In the genomic region with DNA sequence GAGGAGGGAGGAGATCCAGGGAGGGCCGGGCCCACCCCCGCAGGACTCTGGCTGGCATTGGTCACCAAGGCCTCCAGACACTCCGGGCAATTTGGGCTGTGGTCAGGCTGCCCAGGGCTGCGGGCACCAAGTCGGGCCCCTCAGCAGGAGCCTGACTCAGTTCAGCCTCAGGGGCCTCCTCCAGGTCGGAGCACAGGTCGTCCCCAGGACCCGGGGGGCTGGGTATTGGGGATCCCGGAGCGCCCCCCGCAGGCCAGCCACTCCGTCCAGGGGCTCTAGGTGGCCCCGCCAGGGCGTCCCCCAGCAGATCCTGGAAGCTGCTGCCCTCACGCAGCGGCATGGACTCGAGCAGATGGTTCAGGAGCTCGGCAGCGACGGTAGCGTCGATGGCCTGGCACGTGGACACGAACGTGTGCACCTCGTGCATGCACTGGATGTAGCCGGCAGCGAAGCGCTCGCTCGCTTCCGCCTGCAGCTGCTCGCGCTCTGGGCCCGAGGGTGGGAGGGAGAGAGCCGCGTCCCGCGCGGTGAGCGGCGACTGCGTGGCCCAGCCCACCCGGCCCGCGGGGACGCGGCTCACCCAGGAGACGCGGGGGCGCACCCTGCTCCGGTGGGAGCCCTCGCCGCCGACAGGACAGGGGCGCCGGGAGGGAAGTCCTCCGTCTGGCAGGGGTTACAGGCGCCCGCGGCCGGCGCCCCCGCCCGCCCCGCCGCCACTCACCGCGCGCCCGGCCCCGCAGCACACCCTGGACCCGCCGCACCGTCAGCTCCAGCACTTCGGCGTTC, we compare ENCODE assay signal across 1 cellular context.
TF ChIP-seq lines count a peak whose summit lies in the region.

No MANE protein-coding gene starts in this region.

TF ChIP-seq in K562, 482 proteins besides CTCF, POLR2A, EP300 and RAD21 (continued from another document and continues in another):
- TF ChIP-seq, protein P1, sequence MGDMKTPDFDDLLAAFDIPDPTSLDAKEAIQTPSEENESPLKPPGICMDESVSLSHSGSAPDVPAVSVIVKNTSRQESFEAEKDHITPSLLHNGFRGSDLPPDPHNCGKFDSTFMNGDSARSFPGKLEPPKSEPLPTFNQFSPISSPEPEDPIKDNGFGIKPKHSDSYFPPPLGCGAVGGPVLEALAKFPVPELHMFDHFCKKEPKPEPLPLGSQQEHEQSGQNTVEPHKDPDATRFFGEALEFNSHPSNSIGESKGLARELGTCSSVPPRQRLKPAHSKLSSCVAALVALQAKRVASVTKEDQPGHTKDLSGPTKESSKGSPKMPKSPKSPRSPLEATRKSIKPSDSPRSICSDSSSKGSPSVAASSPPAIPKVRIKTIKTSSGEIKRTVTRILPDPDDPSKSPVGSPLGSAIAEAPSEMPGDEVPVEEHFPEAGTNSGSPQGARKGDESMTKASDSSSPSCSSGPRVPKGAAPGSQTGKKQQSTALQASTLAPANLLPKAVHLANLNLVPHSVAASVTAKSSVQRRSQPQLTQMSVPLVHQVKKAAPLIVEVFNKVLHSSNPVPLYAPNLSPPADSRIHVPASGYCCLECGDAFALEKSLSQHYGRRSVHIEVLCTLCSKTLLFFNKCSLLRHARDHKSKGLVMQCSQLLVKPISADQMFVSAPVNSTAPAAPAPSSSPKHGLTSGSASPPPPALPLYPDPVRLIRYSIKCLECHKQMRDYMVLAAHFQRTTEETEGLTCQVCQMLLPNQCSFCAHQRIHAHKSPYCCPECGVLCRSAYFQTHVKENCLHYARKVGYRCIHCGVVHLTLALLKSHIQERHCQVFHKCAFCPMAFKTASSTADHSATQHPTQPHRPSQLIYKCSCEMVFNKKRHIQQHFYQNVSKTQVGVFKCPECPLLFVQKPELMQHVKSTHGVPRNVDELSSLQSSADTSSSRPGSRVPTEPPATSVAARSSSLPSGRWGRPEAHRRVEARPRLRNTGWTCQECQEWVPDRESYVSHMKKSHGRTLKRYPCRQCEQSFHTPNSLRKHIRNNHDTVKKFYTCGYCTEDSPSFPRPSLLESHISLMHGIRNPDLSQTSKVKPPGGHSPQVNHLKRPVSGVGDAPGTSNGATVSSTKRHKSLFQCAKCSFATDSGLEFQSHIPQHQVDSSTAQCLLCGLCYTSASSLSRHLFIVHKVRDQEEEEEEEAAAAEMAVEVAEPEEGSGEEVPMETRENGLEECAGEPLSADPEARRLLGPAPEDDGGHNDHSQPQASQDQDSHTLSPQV (IDR thresholded peaks at IDR 0.05): peak; percentile 97
- no peak for TF ChIP-seq MTA2 (IDR thresholded peaks at IDR 0.05; ENCODE audit: low read depth)
- no peak for TF ChIP-seq ZNF551 (CRISPR knock-in tag; IDR thresholded peaks at IDR 0.05)
- TF ChIP-seq, protein P2, sequence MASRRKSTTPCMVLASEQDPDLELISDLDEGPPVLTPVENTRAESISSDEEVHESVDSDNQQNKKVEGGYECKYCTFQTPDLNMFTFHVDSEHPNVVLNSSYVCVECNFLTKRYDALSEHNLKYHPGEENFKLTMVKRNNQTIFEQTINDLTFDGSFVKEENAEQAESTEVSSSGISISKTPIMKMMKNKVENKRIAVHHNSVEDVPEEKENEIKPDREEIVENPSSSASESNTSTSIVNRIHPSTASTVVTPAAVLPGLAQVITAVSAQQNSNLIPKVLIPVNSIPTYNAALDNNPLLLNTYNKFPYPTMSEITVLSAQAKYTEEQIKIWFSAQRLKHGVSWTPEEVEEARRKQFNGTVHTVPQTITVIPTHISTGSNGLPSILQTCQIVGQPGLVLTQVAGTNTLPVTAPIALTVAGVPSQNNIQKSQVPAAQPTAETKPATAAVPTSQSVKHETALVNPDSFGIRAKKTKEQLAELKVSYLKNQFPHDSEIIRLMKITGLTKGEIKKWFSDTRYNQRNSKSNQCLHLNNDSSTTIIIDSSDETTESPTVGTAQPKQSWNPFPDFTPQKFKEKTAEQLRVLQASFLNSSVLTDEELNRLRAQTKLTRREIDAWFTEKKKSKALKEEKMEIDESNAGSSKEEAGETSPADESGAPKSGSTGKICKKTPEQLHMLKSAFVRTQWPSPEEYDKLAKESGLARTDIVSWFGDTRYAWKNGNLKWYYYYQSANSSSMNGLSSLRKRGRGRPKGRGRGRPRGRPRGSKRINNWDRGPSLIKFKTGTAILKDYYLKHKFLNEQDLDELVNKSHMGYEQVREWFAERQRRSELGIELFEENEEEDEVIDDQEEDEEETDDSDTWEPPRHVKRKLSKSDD (conservative IDR thresholded peaks at IDR 0.05; ENCODE audit: low read length): no peak
- no peak for TF ChIP-seq KDM2B (CRISPR knock-in tag; IDR thresholded peaks at IDR 0.05)
- TF ChIP-seq LCOR (CRISPR knock-in tag; IDR thresholded peaks at IDR 0.05): peak; percentile 82
- TF ChIP-seq HNRNPK (IDR thresholded peaks at IDR 0.05; ENCODE audit: low read depth, low read length, poor library complexity, severe bottlenecking): no peak
- no peak for TF ChIP-seq ZNF445 (CRISPR knock-in tag; IDR thresholded peaks at IDR 0.05; ENCODE audit: low read depth)
- no peak for TF ChIP-seq DPF2 (IDR thresholded peaks at IDR 0.05)
- peak in 1 of 2 experiments; percentile 90; a peak in 2 of 4 replicates for TF ChIP-seq FOXA3 (CRISPR knock-in tag; conservative IDR thresholded peaks at IDR 0.05 in 1 of 2, IDR thresholded peaks at IDR 0.05 in 1 of 2)
- TF ChIP-seq, protein P3, sequence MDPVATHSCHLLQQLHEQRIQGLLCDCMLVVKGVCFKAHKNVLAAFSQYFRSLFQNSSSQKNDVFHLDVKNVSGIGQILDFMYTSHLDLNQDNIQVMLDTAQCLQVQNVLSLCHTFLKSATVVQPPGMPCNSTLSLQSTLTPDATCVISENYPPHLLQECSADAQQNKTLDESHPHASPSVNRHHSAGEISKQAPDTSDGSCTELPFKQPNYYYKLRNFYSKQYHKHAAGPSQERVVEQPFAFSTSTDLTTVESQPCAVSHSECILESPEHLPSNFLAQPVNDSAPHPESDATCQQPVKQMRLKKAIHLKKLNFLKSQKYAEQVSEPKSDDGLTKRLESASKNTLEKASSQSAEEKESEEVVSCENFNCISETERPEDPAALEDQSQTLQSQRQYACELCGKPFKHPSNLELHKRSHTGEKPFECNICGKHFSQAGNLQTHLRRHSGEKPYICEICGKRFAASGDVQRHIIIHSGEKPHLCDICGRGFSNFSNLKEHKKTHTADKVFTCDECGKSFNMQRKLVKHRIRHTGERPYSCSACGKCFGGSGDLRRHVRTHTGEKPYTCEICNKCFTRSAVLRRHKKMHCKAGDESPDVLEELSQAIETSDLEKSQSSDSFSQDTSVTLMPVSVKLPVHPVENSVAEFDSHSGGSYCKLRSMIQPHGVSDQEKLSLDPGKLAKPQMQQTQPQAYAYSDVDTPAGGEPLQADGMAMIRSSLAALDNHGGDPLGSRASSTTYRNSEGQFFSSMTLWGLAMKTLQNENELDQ (CRISPR knock-in tag; IDR thresholded peaks at IDR 0.05; ENCODE audit: borderline replicate concordance): peak; percentile 96
- no peak for TF ChIP-seq ZNF695 (CRISPR knock-in tag; IDR thresholded peaks at IDR 0.05)
- TF ChIP-seq ZNF589 (CRISPR knock-in tag; IDR thresholded peaks at IDR 0.05; ENCODE audit: low read depth): peak; percentile 25; the same call in 1 of the 2 replicates
- no peak for TF ChIP-seq E2F3 (CRISPR knock-in tag; IDR thresholded peaks at IDR 0.05)
- TF ChIP-seq ZNF175 (CRISPR knock-in tag; IDR thresholded peaks at IDR 0.05; ENCODE audit: low read depth): peak; percentile 55; the same call in 1 of the 2 replicates
- no peak for TF ChIP-seq SP2 (IDR thresholded peaks at IDR 0.05; ENCODE audit: extremely low read depth, low read depth, low read length, poor library complexity, severe bottlenecking)
- TF ChIP-seq ZNF431 (CRISPR knock-in tag; IDR thresholded peaks at IDR 0.05): peak; percentile 92
- TF ChIP-seq CREM (IDR thresholded peaks at IDR 0.05; ENCODE audit: low read depth): 0 out of 2 replicates have a peak, but pooled peaks have one; percentile 46
- TF ChIP-seq, protein P4, sequence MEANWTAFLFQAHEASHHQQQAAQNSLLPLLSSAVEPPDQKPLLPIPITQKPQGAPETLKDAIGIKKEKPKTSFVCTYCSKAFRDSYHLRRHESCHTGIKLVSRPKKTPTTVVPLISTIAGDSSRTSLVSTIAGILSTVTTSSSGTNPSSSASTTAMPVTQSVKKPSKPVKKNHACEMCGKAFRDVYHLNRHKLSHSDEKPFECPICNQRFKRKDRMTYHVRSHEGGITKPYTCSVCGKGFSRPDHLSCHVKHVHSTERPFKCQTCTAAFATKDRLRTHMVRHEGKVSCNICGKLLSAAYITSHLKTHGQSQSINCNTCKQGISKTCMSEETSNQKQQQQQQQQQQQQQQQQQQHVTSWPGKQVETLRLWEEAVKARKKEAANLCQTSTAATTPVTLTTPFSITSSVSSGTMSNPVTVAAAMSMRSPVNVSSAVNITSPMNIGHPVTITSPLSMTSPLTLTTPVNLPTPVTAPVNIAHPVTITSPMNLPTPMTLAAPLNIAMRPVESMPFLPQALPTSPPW (CRISPR knock-in tag; IDR thresholded peaks at IDR 0.05): no peak
- peak; percentile 29 for TF ChIP-seq ZNF146 (CRISPR knock-in tag; IDR thresholded peaks at IDR 0.05; ENCODE audit: unreplicated experiment)
- no peak for TF ChIP-seq MYNN (IDR thresholded peaks at IDR 0.05)
- TF ChIP-seq MYNN (CRISPR knock-in tag; IDR thresholded peaks at IDR 0.05): no peak
- no peak for TF ChIP-seq NCOR1 (IDR thresholded peaks at IDR 0.05)
- TF ChIP-seq, protein P5, sequence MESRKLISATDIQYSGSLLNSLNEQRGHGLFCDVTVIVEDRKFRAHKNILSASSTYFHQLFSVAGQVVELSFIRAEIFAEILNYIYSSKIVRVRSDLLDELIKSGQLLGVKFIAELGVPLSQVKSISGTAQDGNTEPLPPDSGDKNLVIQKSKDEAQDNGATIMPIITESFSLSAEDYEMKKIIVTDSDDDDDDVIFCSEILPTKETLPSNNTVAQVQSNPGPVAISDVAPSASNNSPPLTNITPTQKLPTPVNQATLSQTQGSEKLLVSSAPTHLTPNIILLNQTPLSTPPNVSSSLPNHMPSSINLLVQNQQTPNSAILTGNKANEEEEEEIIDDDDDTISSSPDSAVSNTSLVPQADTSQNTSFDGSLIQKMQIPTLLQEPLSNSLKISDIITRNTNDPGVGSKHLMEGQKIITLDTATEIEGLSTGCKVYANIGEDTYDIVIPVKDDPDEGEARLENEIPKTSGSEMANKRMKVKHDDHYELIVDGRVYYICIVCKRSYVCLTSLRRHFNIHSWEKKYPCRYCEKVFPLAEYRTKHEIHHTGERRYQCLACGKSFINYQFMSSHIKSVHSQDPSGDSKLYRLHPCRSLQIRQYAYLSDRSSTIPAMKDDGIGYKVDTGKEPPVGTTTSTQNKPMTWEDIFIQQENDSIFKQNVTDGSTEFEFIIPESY (CRISPR knock-in tag; IDR thresholded peaks at IDR 0.05): peak; percentile 78
- peak; percentile 32 for TF ChIP-seq FIP1L1 (IDR thresholded peaks at IDR 0.05; ENCODE audit: low read depth, low read length, poor library complexity, severe bottlenecking)
- no peak for TF ChIP-seq GTF2F1 (IDR thresholded peaks at IDR 0.05; ENCODE audit: low read depth, low read length)
- TF ChIP-seq ZNF124 (CRISPR knock-in tag; IDR thresholded peaks at IDR 0.05): peak; percentile 90; the same call in 1 of the 2 replicates
- TF ChIP-seq ZNF696 (CRISPR knock-in tag; conservative IDR thresholded peaks at IDR 0.05): no peak
- TF ChIP-seq LEF1 (IDR thresholded peaks at IDR 0.05): no peak
- TF ChIP-seq HDAC2 (IDR thresholded peaks at IDR 0.05): 0 out of 2 replicates have a peak, but pooled peaks have one; percentile 24
- no peak for TF ChIP-seq CCAR2 (IDR thresholded peaks at IDR 0.05; ENCODE audit: low read depth, low read length)
- TF ChIP-seq, protein P6, sequence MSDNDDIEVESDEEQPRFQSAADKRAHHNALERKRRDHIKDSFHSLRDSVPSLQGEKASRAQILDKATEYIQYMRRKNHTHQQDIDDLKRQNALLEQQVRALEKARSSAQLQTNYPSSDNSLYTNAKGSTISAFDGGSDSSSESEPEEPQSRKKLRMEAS (CRISPR knock-in tag; IDR thresholded peaks at IDR 0.05): peak; percentile 99
- TF ChIP-seq BHLHE40 (IDR thresholded peaks at IDR 0.05; ENCODE audit: low read length): peak; percentile 87
- TF ChIP-seq RBM22 (IDR thresholded peaks at IDR 0.05; ENCODE audit: low read depth, low read length, poor library complexity, severe bottlenecking): peak; percentile 64
- TF ChIP-seq KLF1 (tag; IDR thresholded peaks at IDR 0.05): no peak; the same call in 1 of the 2 replicates
- TF ChIP-seq, protein P7, sequence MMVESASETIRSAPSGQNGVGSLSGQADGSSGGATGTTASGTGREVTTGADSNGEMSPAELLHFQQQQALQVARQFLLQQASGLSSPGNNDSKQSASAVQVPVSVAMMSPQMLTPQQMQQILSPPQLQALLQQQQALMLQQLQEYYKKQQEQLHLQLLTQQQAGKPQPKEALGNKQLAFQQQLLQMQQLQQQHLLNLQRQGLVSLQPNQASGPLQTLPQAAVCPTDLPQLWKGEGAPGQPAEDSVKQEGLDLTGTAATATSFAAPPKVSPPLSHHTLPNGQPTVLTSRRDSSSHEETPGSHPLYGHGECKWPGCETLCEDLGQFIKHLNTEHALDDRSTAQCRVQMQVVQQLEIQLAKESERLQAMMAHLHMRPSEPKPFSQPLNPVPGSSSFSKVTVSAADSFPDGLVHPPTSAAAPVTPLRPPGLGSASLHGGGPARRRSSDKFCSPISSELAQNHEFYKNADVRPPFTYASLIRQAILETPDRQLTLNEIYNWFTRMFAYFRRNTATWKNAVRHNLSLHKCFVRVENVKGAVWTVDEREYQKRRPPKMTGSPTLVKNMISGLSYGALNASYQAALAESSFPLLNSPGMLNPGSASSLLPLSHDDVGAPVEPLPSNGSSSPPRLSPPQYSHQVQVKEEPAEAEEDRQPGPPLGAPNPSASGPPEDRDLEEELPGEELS (CRISPR knock-in tag; IDR thresholded peaks at IDR 0.05; ENCODE audit: borderline replicate concordance): peak; percentile 99
- TF ChIP-seq ETV1 (tag; conservative IDR thresholded peaks at IDR 0.05; ENCODE audit: low read depth): peak; percentile 66
- TF ChIP-seq MYC (IDR thresholded peaks at IDR 0.05; ENCODE audit: low read depth, low read length): peak; percentile 91
- peak; percentile 72; the same call in 1 of the 2 replicates for TF ChIP-seq MYC (CRISPR knock-in tag; IDR thresholded peaks at IDR 0.05; ENCODE audit: borderline replicate concordance, low read depth)
- TF ChIP-seq CEBPG (CRISPR knock-in tag; IDR thresholded peaks at IDR 0.05): peak; percentile 56
- TF ChIP-seq CEBPG (tag; conservative IDR thresholded peaks at IDR 0.05 in 1 of 2, IDR thresholded peaks at IDR 0.05 in 1 of 2): no peak
- TF ChIP-seq JUND (IDR thresholded peaks at IDR 0.05; ENCODE audit: borderline replicate concordance, low read depth, low read length): no peak
- no peak for TF ChIP-seq JUND (tag; IDR thresholded peaks at IDR 0.05; ENCODE audit: borderline replicate concordance, low read depth, low read length)
- 0 out of 2 replicates have a peak, but pooled peaks have one; percentile 22 for TF ChIP-seq ATF1 (CRISPR knock-in tag; IDR thresholded peaks at IDR 0.05)
- peak; percentile 45 for TF ChIP-seq ATF1 (tag; IDR thresholded peaks at IDR 0.05)
- TF ChIP-seq, protein P8, sequence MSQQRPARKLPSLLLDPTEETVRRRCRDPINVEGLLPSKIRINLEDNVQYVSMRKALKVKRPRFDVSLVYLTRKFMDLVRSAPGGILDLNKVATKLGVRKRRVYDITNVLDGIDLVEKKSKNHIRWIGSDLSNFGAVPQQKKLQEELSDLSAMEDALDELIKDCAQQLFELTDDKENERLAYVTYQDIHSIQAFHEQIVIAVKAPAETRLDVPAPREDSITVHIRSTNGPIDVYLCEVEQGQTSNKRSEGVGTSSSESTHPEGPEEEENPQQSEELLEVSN (IDR thresholded peaks at IDR 0.05; ENCODE audit: borderline replicate concordance in 1 of 2, extremely low read depth in 1 of 2, insufficient read depth in 1 of 2, insufficient read length in 1 of 2, low read depth in 1 of 2, low read length in 1 of 2, poor library complexity in 1 of 2, severe bottlenecking in 1 of 2): peak; percentile 98 to 99
- no peak for TF ChIP-seq TAF9B (IDR thresholded peaks at IDR 0.05; ENCODE audit: partially characterized antibody)
